In the genomic region with DNA sequence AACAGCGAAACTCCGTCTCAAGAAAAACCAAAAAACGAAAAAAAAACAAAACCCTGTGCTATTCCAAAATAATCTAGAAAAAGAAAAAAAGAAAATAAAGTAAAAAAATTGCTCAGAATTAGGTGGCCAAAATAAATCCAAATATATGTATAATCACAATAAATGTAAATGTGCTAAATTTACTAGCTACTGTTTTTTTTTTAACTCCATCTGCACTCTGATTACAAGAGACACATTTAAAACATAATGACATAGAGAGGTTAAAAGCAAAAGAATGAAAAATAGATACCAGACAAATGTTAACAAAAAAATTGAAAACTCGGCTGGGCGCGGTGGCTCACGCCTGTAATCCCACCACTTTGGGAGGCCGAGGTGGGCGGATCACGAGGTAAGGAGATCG, we compare ENCODE assay signal across 24 cellular contexts.
DNase-seq lines count a peak whose midpoint lies in the region; ATAC-seq, FAIRE-seq and TF ChIP-seq lines count a peak whose summit lies in the region.
"Had no signal": no experiment of that assay in that cellular context is flagged by ENCODE, and none has a peak within 500 bp of the region (broad histone marks: within the 10 kb centered on the region; RNA-seq: fewer than 3 reads in every experiment).

No MANE protein-coding gene starts in this region.

- no peak overlapping the region for H3K18ac ChIP-seq in IMR-90 (ENCODE audit: low read depth, low read length)

- H3K9me3 ChIP-seq in IMR-90 (ENCODE audit: control insufficient read depth, insufficient read depth, low read length) = no peaks in the 10 kb centered on the region
- H3K9me3 ChIP-seq in K562 (replicated peaks; ENCODE audit: control insufficient read depth, insufficient read depth, low read depth, low read length) = no peaks in the 10 kb centered on the region
- no peaks in the 10 kb centered on the region for H3K9me3 ChIP-seq in pancreas
- H3K9me3 ChIP-seq: BE2C had no signal

- H3K23ac ChIP-seq in IMR-90 (ENCODE audit: low read depth, low read length) = no peak overlapping the region

- H2AFZ ChIP-seq in IMR-90 (replicated peaks; ENCODE audit: low read length, poor library complexity) (no peak overlapping the region), K562 (ENCODE audit: low read depth, low read length) (no peak overlapping the region)

- H3K14ac ChIP-seq in IMR-90 (replicated peaks; ENCODE audit: low read depth, low read length) = no peak overlapping the region

- FAIRE-seq in K562 (lab: Jason Lieb, UNC) = no peak
- FAIRE-seq in pancreas (lab: Jason Lieb, UNC) = no peak
- FAIRE-seq: A204.1, D721Med, GM12878, GM12892, GM18507 had no signal

- H3K56ac ChIP-seq in IMR-90 (ENCODE audit: extremely low read depth, insufficient read depth, low read length) = no peak overlapping the region

- no peak overlapping the region for H3K27ac ChIP-seq in IMR-90 (ENCODE audit: insufficient read depth, low read length)
- H3K27ac ChIP-seq in K562 (ENCODE audit: extremely low read depth, low read depth, low read length) = no peak overlapping the region
- H3K27ac ChIP-seq in pancreas = no peak overlapping the region
- H3K27ac ChIP-seq: BLaER1 had no signal

- in situ Hi-C loops in IMR-90 (cut with MboI; ENCODE audit: low sequenced_read_pairs) = no loop called here
- in situ Hi-C loops in K562 (cut with MboI) = no loop called here

- H3K4me3 ChIP-seq in IMR-90 (ENCODE audit: insufficient read depth, low read depth, low read length) (no peak overlapping the region), K562 (no peak overlapping the region), pancreas (no peak overlapping the region)
- H3K4me3 ChIP-seq: BLaER1, GM12878 had no signal

- H4K20me1 ChIP-seq in IMR-90 (ENCODE audit: insufficient read depth, low read length) (no peaks in the 10 kb centered on the region), K562 (replicated peaks; ENCODE audit: control insufficient read depth, insufficient read depth, low read length) (no peaks in the 10 kb centered on the region)
- H4K20me1 ChIP-seq: BLaER1 had no signal

- H3K9ac ChIP-seq in IMR-90 (ENCODE audit: low read depth, low read length) (no peak overlapping the region), K562 (ENCODE audit: insufficient read depth in 1 of 2, low read depth in 2 of 2, low read length in 2 of 2) (no peak overlapping the region)
- H3K9ac ChIP-seq: BLaER1 had no signal

- BruUV-seq in IMR-90 (replicated peaks; lab: Mats Ljungman, UMichigan) = no TSS peak
- BruUV-seq in K562 (replicated peaks; lab: Mats Ljungman, UMichigan) = no TSS peak

- no peak overlapping the region for H4K5ac ChIP-seq in IMR-90 (ENCODE audit: low read depth, low read length)

- H3K9me1 ChIP-seq in IMR-90 (ENCODE audit: insufficient read depth, low read length) = peaks cover 8% of the 10 kb centered on the region
- H3K9me1 ChIP-seq in K562 (ENCODE audit: control insufficient read depth, insufficient read depth, low read length) = no peaks in the 10 kb centered on the region

- no peak overlapping the region for H2BK15ac ChIP-seq in IMR-90 (ENCODE audit: low read depth, low read length)

- dilution Hi-C loops in IMR-90 (cut with HindIII; ENCODE audit: low sequenced_read_pairs, unreplicated experiment) = no loop called here

- peak overlapping the region; percentile 55; the same call in 1 of the 2 replicates for H3K4ac ChIP-seq in IMR-90 (ENCODE audit: low read depth, low read length)

- no peak for ATAC-seq in IMR-90 (ENCODE audit: low read depth)
- no peak for ATAC-seq in K562
- no peak for ATAC-seq in pancreas
- ATAC-seq: CD8-positive, alpha-beta T cell; GM12878 had no signal

- POLR2A ChIA-PET in IMR-90 (lab: Charles Lee; ENCODE audit: unreplicated experiment) (no interaction called here), K562 (lab: Yijun Ruan, JAX) (no interaction called here)

- H3K79me2 ChIP-seq in K562 (ENCODE audit: control insufficient read depth, insufficient read depth, low read length) = no peaks in the 10 kb centered on the region

- WGBS in IMR-90 (ENCODE audit: extremely low coverage in 2 of 2, insufficient read length in 1 of 2), 2 experiments = no CpG with 5 or more reads among the region's 11 CpGs
- 10% methylated on average over 11 of the region's 11 CpGs for WGBS in K562 (ENCODE audit: insufficient coverage, low coverage, missing lambda C conversion rate)
- 80 to 89% methylated on average over 11 of the region's 11 CpGs for WGBS in pancreas, 2 donors

- no peak overlapping the region for H4K91ac ChIP-seq in IMR-90 (ENCODE audit: insufficient read depth, low read depth, low read length)

- H3K27me3 ChIP-seq in IMR-90 (ENCODE audit: control insufficient read depth, insufficient read depth, low read length) (no peaks in the 10 kb centered on the region), K562 (ENCODE audit: control insufficient read depth in 2 of 2, insufficient read depth in 2 of 2, low read length in 2 of 2) (peaks cover 0 to 11% of the 10 kb centered on the region in 2 experiments; a peak in 2 of 5 replicates), pancreas (no peaks in the 10 kb centered on the region)
- H3K27me3 ChIP-seq: BE2C, BLaER1 had no signal

- H2BK5ac ChIP-seq in IMR-90 (ENCODE audit: low read depth, low read length, poor library complexity, severe bottlenecking) = peak overlapping the region; percentile 14

- no peak for TF ChIP-seq EP300 in K562 (IDR thresholded peaks at IDR 0.05; ENCODE audit: low read length)

- TF ChIP-seq POLR2A in IMR-90 (IDR thresholded peaks at IDR 0.05; ENCODE audit: low read depth, low read length) (no peak), K562 (conservative IDR thresholded peaks at IDR 0.05) (no peak)

- TF ChIP-seq RAD21 in IMR-90 (IDR thresholded peaks at IDR 0.05; ENCODE audit: low read length) = no peak
- TF ChIP-seq RAD21 in K562 (CRISPR knock-in tag; conservative IDR thresholded peaks at IDR 0.05 in 1 of 2, IDR thresholded peaks at IDR 0.05 in 1 of 2) = no peak

- H2AK5ac ChIP-seq in IMR-90 (ENCODE audit: low read depth, low read length) = no peak overlapping the region; the same call in 1 of the 2 replicates

- intact Hi-C loops in IMR-90 (cut with micrococcal nuclease) (loop anchor here (2.0 kb wide), 1 partner anchor 25 kb away; no protein-coding TSS in a partner anchor), K562 (cut with micrococcal nuclease) (no loop called here), pancreas (cut with DNase I) (no loop called here)

- H3K4me2 ChIP-seq in IMR-90 (ENCODE audit: low read depth, low read length) (no peak overlapping the region), K562 (ENCODE audit: insufficient read depth, low read length) (no peak overlapping the region)
- H3K4me2 ChIP-seq: BLaER1 had no signal

- peaks cover 8 to 36% of the 10 kb centered on the region in 2 experiments for H3K79me1 ChIP-seq in IMR-90 (ENCODE audit: low read depth in 1 of 2, low read length in 2 of 2)

- no peak overlapping the region for H4K8ac ChIP-seq in IMR-90 (ENCODE audit: low read depth in 2 of 2, low read length in 2 of 2)

- TF ChIP-seq CTCF in IMR-90 (conservative IDR thresholded peaks at IDR 0.05; ENCODE audit: low read depth, low read length) (no peak), K562 (IDR thresholded peaks at IDR 0.05 in 2 of 3, conservative IDR thresholded peaks at IDR 0.05 in 1 of 3; ENCODE audit: insufficient read depth in 2 of 3, low read depth in 1 of 3, low read length in 3 of 3) (no peak), pancreas (IDR thresholded peaks at IDR 0.05) (no peak)

- DNase-seq in IMR-90 (no peak), K562 (ENCODE audit: extremely low read depth in 1 of 4, low spot score in 3 of 4) (no peak), pancreas (no peak), DMS153 treated with DMSO at 0.1 percent for 48 hours (lab: John Stamatoyannopoulos, UW; ENCODE audit: unreplicated experiment) (no peak)
- DNase-seq in activated CD4-positive, alpha-beta T cell treated with anti-CD3 and anti-CD28 coated beads, Interleukin-2, amount 50 U/mL, for 48 hours = no peak
- DNase-seq: 8988T; ACHN; BE2C; C1 segment of cervical spinal cord; Caco-2; Calu3; CD4-positive, alpha-beta T cell; CD8-positive, alpha-beta T cell; DMS53; DMS79; DND-41; EL; GDM1 had no signal

- no peak overlapping the region for H2BK120ac ChIP-seq in IMR-90 (ENCODE audit: low read depth, low read length)

- no peak overlapping the region for H2AK9ac ChIP-seq in IMR-90 (replicated peaks; ENCODE audit: low read depth, low read length, poor library complexity)

- CTCF ChIA-PET in IMR-90 (lab: Yijun Ruan, JAX) = interaction anchor here (0.6 kb wide), 1 partner anchor 659 kb away, joined by 3 read pairs; no protein-coding TSS in a partner anchor
- CTCF ChIA-PET in K562 (lab: Yijun Ruan, JAX; ENCODE audit: low intra/inter-chr PET ratio) = no interaction called here

- H2BK20ac ChIP-seq in IMR-90 (ENCODE audit: low read depth, low read length) = no peak overlapping the region

- H3K4me1 ChIP-seq in IMR-90 (ENCODE audit: control insufficient read depth, insufficient read depth, low read length) = peaks cover 16% of the 10 kb centered on the region
- H3K4me1 ChIP-seq in K562 (replicated peaks in 1 of 2; ENCODE audit: control insufficient read depth in 2 of 2, insufficient read depth in 2 of 2, low read length in 2 of 2) = no peaks in the 10 kb centered on the region
- no peaks in the 10 kb centered on the region for H3K4me1 ChIP-seq in pancreas
- H3K4me1 ChIP-seq: Caco-2 had no signal

- no peaks in the 10 kb centered on the region for H3K36me3 ChIP-seq in IMR-90 (ENCODE audit: control insufficient read depth, insufficient read depth, low read length)
- no peaks in the 10 kb centered on the region for H3K36me3 ChIP-seq in K562 (ENCODE audit: control insufficient read depth, insufficient read depth, low read length)
- H3K36me3 ChIP-seq in pancreas = no peaks in the 10 kb centered on the region
- H3K36me3 ChIP-seq: BE2C, BLaER1 had no signal

TF ChIP-seq in IMR-90, 13 proteins besides CTCF, POLR2A, EP300 and RAD21 (continues in another document):
- TF ChIP-seq RCOR1 (IDR thresholded peaks at IDR 0.05; ENCODE audit: insufficient replicate concordance, low read length) = no peak
- no peak for TF ChIP-seq MAZ (IDR thresholded peaks at IDR 0.05; ENCODE audit: borderline replicate concordance, low read depth, low read length)
- no peak for TF ChIP-seq MAFK (IDR thresholded peaks at IDR 0.05; ENCODE audit: low read depth, low read length)

TF ChIP-seq in K562, 482 proteins besides CTCF, POLR2A, EP300 and RAD21:
- peak; percentile 91 for TF ChIP-seq ZNF507 (tag; conservative IDR thresholded peaks at IDR 0.05)
- TF ChIP-seq CBX1 (IDR thresholded peaks at IDR 0.05; ENCODE audit: low read depth) = no peak
